Comparison of ENCODE assay signal across 22 cellular contexts in the genomic region with DNA sequence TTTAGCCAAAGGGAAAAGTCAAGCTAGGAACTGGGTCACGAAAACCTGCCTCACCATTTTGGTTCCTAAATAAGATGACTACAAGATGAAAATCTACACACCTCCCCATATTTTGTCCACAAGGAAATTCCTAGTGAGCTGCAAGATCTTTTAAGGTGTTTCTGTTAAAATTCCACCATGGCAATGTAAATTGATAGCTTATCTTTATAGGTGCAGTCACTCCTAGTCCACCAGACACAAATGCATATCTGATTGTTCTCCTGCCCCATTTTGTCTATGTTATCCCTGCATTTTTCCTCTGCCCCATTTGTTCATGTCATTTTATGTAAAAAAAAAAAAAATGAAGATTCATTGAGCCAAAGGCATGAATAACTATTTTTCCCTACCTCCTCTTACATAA.
"Had no signal": no experiment of that assay in that cellular context is flagged by ENCODE, and none has a peak within 500 bp of the region (broad histone marks: within the 10 kb centered on the region; RNA-seq: fewer than 3 reads in every experiment).

No MANE protein-coding gene starts in this region.

- H3K27me3 ChIP-seq: ovary, right atrium auricular region, spleen, testis, thyroid gland, transverse colon, upper lobe of left lung, vagina had no signal

- H3K36me3 ChIP-seq: left ventricle myocardium inferior, ovary, right atrium auricular region, spleen, thyroid gland, transverse colon, upper lobe of left lung, vagina had no signal

- H3K27me3 Mint-ChIP-seq: naive B cell; progenitor cell of endocrine pancreas; stimulated activated naive CD8-positive, alpha-beta T cell treated with anti-CD3 and anti-CD28 coated beads, Interleukin-15, amount 100 ng/mL, for 72 hours had no signal

- H3K27ac ChIP-seq: left ventricle myocardium inferior, ovary, right atrium auricular region, spleen, testis, thyroid gland, upper lobe of left lung, vagina had no signal

- FAIRE-seq: small intestine had no signal

- ATAC-seq: natural killer cell; sciatic nerve; stimulated activated effector memory CD8-positive, alpha-beta T cell treated with anti-CD3 and anti-CD28 coated beads, Interleukin-12 subunit alpha, Interleukin-12 subunit beta, amount 100 ng/mL, for 72 hours; stimulated activated naive CD8-positive, alpha-beta T cell treated with anti-CD3 and anti-CD28 coated beads, Interleukin-15, amount 100 ng/mL, for 72 hours had no signal

- H3K9me3 Mint-ChIP-seq: mesothelial cell of epicardium; natural killer cell; stimulated activated effector memory CD8-positive, alpha-beta T cell treated with anti-CD3 and anti-CD28 coated beads, Interleukin-12 subunit alpha, Interleukin-12 subunit beta, amount 100 ng/mL, for 72 hours; stimulated activated naive CD8-positive, alpha-beta T cell treated with anti-CD3 and anti-CD28 coated beads, Interleukin-15, amount 100 ng/mL, for 72 hours had no signal

- DNase-seq: islet precursor cell; left ventricle myocardium inferior; mesendoderm; naive B cell; natural killer cell; ovary; small intestine; spleen; stimulated activated CD4-positive, alpha-beta T cell treated with anti-CD3 and anti-CD28 coated beads, Interleukin-4, amount 100 ng/mL, for 24 hours; stimulated activated naive CD4-positive, alpha-beta T cell treated with Interleukin-2 at 50 U/mL for 16 hours; stimulated activated naive CD8-positive, alpha-beta T cell treated with anti-CD3 and anti-CD28 coated beads, Interleukin-15, amount 100 ng/mL, for 72 hours; testis; thyroid gland; transverse colon; upper lobe of left lung had no signal

- H3K4me1 ChIP-seq: spleen, testis, upper lobe of left lung had no signal

- H3K4me1 Mint-ChIP-seq: naive B cell; natural killer cell; stimulated activated effector memory CD8-positive, alpha-beta T cell treated with anti-CD3 and anti-CD28 coated beads, Interleukin-12 subunit alpha, Interleukin-12 subunit beta, amount 100 ng/mL, for 72 hours; stimulated activated naive CD8-positive, alpha-beta T cell treated with anti-CD3 and anti-CD28 coated beads, Interleukin-15, amount 100 ng/mL, for 72 hours had no signal

- H3K4me3 Mint-ChIP-seq: mesothelial cell of epicardium; naive B cell; natural killer cell; stimulated activated effector memory CD8-positive, alpha-beta T cell treated with anti-CD3 and anti-CD28 coated beads, Interleukin-12 subunit alpha, Interleukin-12 subunit beta, amount 100 ng/mL, for 72 hours; stimulated activated naive CD8-positive, alpha-beta T cell treated with anti-CD3 and anti-CD28 coated beads, Interleukin-15, amount 100 ng/mL, for 72 hours had no signal

- H3K4me3 ChIP-seq: left ventricle myocardium inferior, lung, ovary, right atrium auricular region, spleen, testis, thyroid gland, transverse colon, upper lobe of left lung, vagina had no signal

- H3K9me3 ChIP-seq: left ventricle myocardium inferior, ovary, right atrium auricular region, spleen, testis, thyroid gland, transverse colon, upper lobe of left lung, vagina had no signal

- H3K27ac Mint-ChIP-seq: mesothelial cell of epicardium; naive B cell; natural killer cell; progenitor cell of endocrine pancreas; stimulated activated effector memory CD8-positive, alpha-beta T cell treated with anti-CD3 and anti-CD28 coated beads, Interleukin-12 subunit alpha, Interleukin-12 subunit beta, amount 100 ng/mL, for 72 hours; stimulated activated naive CD8-positive, alpha-beta T cell treated with anti-CD3 and anti-CD28 coated beads, Interleukin-15, amount 100 ng/mL, for 72 hours had no signal

- H3K36me3 Mint-ChIP-seq: mesothelial cell of epicardium; naive B cell; natural killer cell; stimulated activated effector memory CD8-positive, alpha-beta T cell treated with anti-CD3 and anti-CD28 coated beads, Interleukin-12 subunit alpha, Interleukin-12 subunit beta, amount 100 ng/mL, for 72 hours had no signal
